In genomic region chr15:38084289-38084688, GRCh38 we compare ENCODE assay signal across 9 cellular contexts.
A peak's percentile ranks its signal among the peaks of the same experiment; 100 is the strongest.
DNase-seq lines count a peak whose midpoint lies in the region; ATAC-seq and TF ChIP-seq lines count a peak whose summit lies in the region.
"Had no signal": no experiment of that assay in that cellular context is flagged by ENCODE, and none has a peak within 500 bp of the region (broad histone marks: within the 10 kb centered on the region; RNA-seq: fewer than 3 reads in every experiment).

No MANE protein-coding gene starts in this region.

- intact Hi-C loops in dendritic cell treated with granulocyte-macrophage colony-stimulating factor and Interleukin-4, amounts not matched to agents 40 ng/mL and 50 ng/mL, for 4 days (cut with micrococcal nuclease), result loop anchor here (1.0 kb wide), 1 partner anchor 11 kb away; no protein-coding TSS in a partner anchor

- H3K4me1 Mint-ChIP-seq in dendritic cell treated with granulocyte-macrophage colony-stimulating factor and Interleukin-4, amounts not matched to agents 40 ng/mL and 50 ng/mL, for 4 days (ENCODE audit: low read depth), result peaks cover 55% of the 10 kb centered on the region

- DNase-seq in GM12864 (ENCODE audit: low read depth) (peak; percentile 60), SHP77 treated with DMSO at 0.1 percent for 48 hours (lab: John Stamatoyannopoulos, UW) (no peak), superior temporal gyrus (ENCODE audit: extremely low spot score) (no peak), HUDEP-2 (lab: John Stamatoyannopoulos, UW; ENCODE audit: unreplicated experiment in 76 of 76) (no peak), 8988T (no peak)
- DNase-seq: naive B cell had no signal

- H3K4me3 ChIP-seq in GM12864 (ENCODE audit: low read depth, low read length), result no peak overlapping the region

- ATAC-seq in GM21515 (IDR thresholded peaks at IDR 0.05; ENCODE audit: unreplicated experiment) (peak; percentile 66), HG03571 (IDR thresholded peaks at IDR 0.05; ENCODE audit: unreplicated experiment) (peak; percentile 72)

- H3K27me3 Mint-ChIP-seq in dendritic cell treated with granulocyte-macrophage colony-stimulating factor and Interleukin-4, amounts not matched to agents 40 ng/mL and 50 ng/mL, for 4 days, result peaks cover 2% of the 10 kb centered on the region

- no peak for TF ChIP-seq CTCF in GM12864 (IDR thresholded peaks at IDR 0.05; ENCODE audit: low read depth, low read length, missing control alignments)

- peak overlapping the region; percentile 71 for H3K27ac Mint-ChIP-seq in dendritic cell treated with granulocyte-macrophage colony-stimulating factor and Interleukin-4, amounts not matched to agents 40 ng/mL and 50 ng/mL, for 4 days

- no peaks in the 10 kb centered on the region for H3K36me3 Mint-ChIP-seq in dendritic cell treated with granulocyte-macrophage colony-stimulating factor and Interleukin-4, amounts not matched to agents 40 ng/mL and 50 ng/mL, for 4 days (ENCODE audit: low read depth)
- H3K36me3 Mint-ChIP-seq: naive B cell had no signal

- no peaks in the 10 kb centered on the region for H3K9me3 Mint-ChIP-seq in dendritic cell treated with granulocyte-macrophage colony-stimulating factor and Interleukin-4, amounts not matched to agents 40 ng/mL and 50 ng/mL, for 4 days
- H3K9me3 Mint-ChIP-seq: naive B cell had no signal

- no peak overlapping the region for H3K4me3 Mint-ChIP-seq in dendritic cell treated with granulocyte-macrophage colony-stimulating factor and Interleukin-4, amounts not matched to agents 40 ng/mL and 50 ng/mL, for 4 days
